11 cellular contexts compared by ENCODE assay signal in genomic region chr19:18364277-18364825, GRCh38. TPM values are rescaled to one million over a fixed set of nuclear protein-coding genes. Genes with fewer than 3 reads are reported as not detected.
DNase-seq lines count a peak whose midpoint lies in the region; ATAC-seq and TF ChIP-seq lines count a peak whose summit lies in the region.
"Not testable (repeated sequence)": the region's sequence is repeated elsewhere in the genome, so short reads cannot be mapped to it uniquely, and the experiment has no call there.
"Had no signal": no experiment of that assay in that cellular context is flagged by ENCODE, and none has a peak within 500 bp of the region (broad histone marks: within the 10 kb centered on the region; RNA-seq: fewer than 3 reads in every experiment).

No MANE protein-coding gene starts in this region.

- peak overlapping the region; percentile 73 for H3K27ac Mint-ChIP-seq in activated naive CD8-positive, alpha-beta T cell treated with anti-CD3 and anti-CD28 coated beads, Interleukin-2, amount 10 ng/mL, durations not matched to agents 7 days and 5 days
- peak overlapping the region; percentile 84 for H3K27ac Mint-ChIP-seq in progenitor cell of endocrine pancreas

- ATAC-seq in activated naive CD8-positive, alpha-beta T cell treated with anti-CD3 and anti-CD28 coated beads, Interleukin-2, amount 10 ng/mL, durations not matched to agents 7 days and 5 days (ENCODE audit: low read depth), result not testable (repeated sequence)
- ATAC-seq in left ventricle myocardium superior, result peak; percentile 7

- H4K20me1 ChIP-seq in BLaER1; OCI-LY3 (ENCODE audit: insufficient read depth, low read length): not testable (repeated sequence)

- peak overlapping the region; percentile 61 for H3K4me2 ChIP-seq in BLaER1
- peak overlapping the region; percentile 58 for H3K4me2 ChIP-seq in OCI-LY3 (ENCODE audit: low read length)

- not testable (repeated sequence) for H3K4me3 ChIP-seq in BLaER1; mesodermal cell (ENCODE audit: extremely low read depth, insufficient read depth, low read length, poor library complexity, severe bottlenecking); thyroid gland (replicated peaks in 1 of 3)
- H3K4me3 ChIP-seq in OCI-LY3 (ENCODE audit: low read length) (peak overlapping the region; percentile 56), duodenal mucosa (ENCODE audit: low read depth in 1 of 2, low read length in 2 of 2) (peak overlapping the region in 1 of 2 donors; percentile 40)

- not testable (repeated sequence) for H3K27me3 ChIP-seq in BLaER1; OCI-LY3 (ENCODE audit: low read depth, low read length); duodenal mucosa (ENCODE audit: control insufficient read depth in 1 of 2, insufficient read depth in 2 of 2, low read length in 2 of 2); thyroid gland

- peaks cover 41% of the 10 kb centered on the region for H3K36me3 Mint-ChIP-seq in activated naive CD8-positive, alpha-beta T cell treated with anti-CD3 and anti-CD28 coated beads, Interleukin-2, amount 10 ng/mL, durations not matched to agents 7 days and 5 days
- peaks cover 26% of the 10 kb centered on the region for H3K36me3 Mint-ChIP-seq in progenitor cell of endocrine pancreas (ENCODE audit: insufficient read depth)

- 82 to 83% methylated on average over 9 to 10 of the region's 11 CpGs for WGBS in mesodermal cell (ENCODE audit: insufficient coverage in 2 of 2), 2 experiments
- 29 to 33% methylated on average over 11 of the region's 11 CpGs for WGBS in thyroid gland, 2 donors

- peaks cover 12% of the 10 kb centered on the region for H3K9me3 ChIP-seq in BLaER1
- H3K9me3 ChIP-seq in OCI-LY3 (ENCODE audit: insufficient read depth, low read length); duodenal mucosa (ENCODE audit: control insufficient read depth in 1 of 2, low read length in 2 of 2); mesodermal cell (ENCODE audit: control insufficient read depth, low read length); thyroid gland: not testable (repeated sequence)

- not testable (repeated sequence) for DNase-seq in activated naive CD8-positive, alpha-beta T cell treated with anti-CD3 and anti-CD28 coated beads, Interleukin-2, amount 10 ng/mL, durations not matched to agents 7 days and 5 days; left ventricle myocardium superior; progenitor cell of endocrine pancreas (ENCODE audit: low spot score, unreplicated experiment)
- DNase-seq in thyroid gland, result peak; percentile 61 to 68

- not testable (repeated sequence) for H3K9me3 Mint-ChIP-seq in activated naive CD8-positive, alpha-beta T cell treated with anti-CD3 and anti-CD28 coated beads, Interleukin-2, amount 10 ng/mL, durations not matched to agents 7 days and 5 days; progenitor cell of endocrine pancreas (ENCODE audit: low read depth)

- peaks cover 17% of the 10 kb centered on the region for H3K4me1 Mint-ChIP-seq in activated naive CD8-positive, alpha-beta T cell treated with anti-CD3 and anti-CD28 coated beads, Interleukin-2, amount 10 ng/mL, durations not matched to agents 7 days and 5 days
- not testable (repeated sequence) for H3K4me1 Mint-ChIP-seq in progenitor cell of endocrine pancreas (ENCODE audit: low read depth)

- H3K4me1 ChIP-seq in BLaER1, result peaks cover 26% of the 10 kb centered on the region
- H3K4me1 ChIP-seq in OCI-LY3 (ENCODE audit: low read length), result peaks cover 25% of the 10 kb centered on the region
- peaks cover 24 to 25% of the 10 kb centered on the region in 2 donors for H3K4me1 ChIP-seq in duodenal mucosa (ENCODE audit: control insufficient read depth in 1 of 2, insufficient read depth in 2 of 2, low read length in 2 of 2)
- H3K4me1 ChIP-seq in mesodermal cell (ENCODE audit: control insufficient read depth, insufficient read depth, low read length, poor library complexity, severe bottlenecking), result peaks cover 31% of the 10 kb centered on the region
- H3K4me1 ChIP-seq in thyroid gland, result peaks cover 11 to 24% of the 10 kb centered on the region in 2 donors

- POLR2A ChIA-PET in activated naive CD8-positive, alpha-beta T cell treated with anti-CD3 and anti-CD28 coated beads, Interleukin-2, amount 10 ng/mL, durations not matched to agents 7 days and 5 days (lab: Charles Lee), result not testable (repeated sequence)

- H3K9ac ChIP-seq in BLaER1 (peak overlapping the region; percentile 48; the same call in 1 of the 2 replicates), OCI-LY3 (ENCODE audit: low read length) (peak overlapping the region; percentile 56), duodenal mucosa (ENCODE audit: low read depth in 1 of 2, low read length in 2 of 2) (peak overlapping the region; percentile 38 to 47)

- not testable (repeated sequence) for H3K27me3 Mint-ChIP-seq in activated naive CD8-positive, alpha-beta T cell treated with anti-CD3 and anti-CD28 coated beads, Interleukin-2, amount 10 ng/mL, durations not matched to agents 7 days and 5 days; progenitor cell of endocrine pancreas

- H2AFZ ChIP-seq in OCI-LY3 (ENCODE audit: low read depth, low read length), result peak overlapping the region; percentile 27

- TF ChIP-seq POLR2A in thyroid gland (IDR thresholded peaks at IDR 0.05), result not testable (repeated sequence)

- not testable (repeated sequence) for H3K4me3 Mint-ChIP-seq in activated naive CD8-positive, alpha-beta T cell treated with anti-CD3 and anti-CD28 coated beads, Interleukin-2, amount 10 ng/mL, durations not matched to agents 7 days and 5 days; progenitor cell of endocrine pancreas (ENCODE audit: low read depth)

- peaks cover 36% of the 10 kb centered on the region; the same call in 1 of the 2 replicates for H3K36me3 ChIP-seq in BLaER1
- not testable (repeated sequence) for H3K36me3 ChIP-seq in OCI-LY3 (replicated peaks; ENCODE audit: low read depth, low read length); mesodermal cell (ENCODE audit: control insufficient read depth, insufficient read depth, low read length); thyroid gland
- peaks cover 0 to 33% of the 10 kb centered on the region in 2 donors for H3K36me3 ChIP-seq in duodenal mucosa (ENCODE audit: control insufficient read depth in 1 of 2, insufficient read depth in 2 of 2, low read length in 2 of 2)

- intact Hi-C loops in left ventricle myocardium superior (cut with micrococcal nuclease); thyroid gland (cut with DNase I): not testable (repeated sequence)

- H3K27ac ChIP-seq in BLaER1 (peak overlapping the region; percentile 71), OCI-LY3 (ENCODE audit: low read length) (peak overlapping the region; percentile 46), duodenal mucosa (ENCODE audit: low read depth, low read length) (peak overlapping the region; percentile 47), mesodermal cell (ENCODE audit: low read depth, low read length, severe bottlenecking) (peak overlapping the region; percentile 94), thyroid gland (peak overlapping the region; percentile 89 to 97 (median 95))

- TF ChIP-seq CTCF in OCI-LY3 (IDR thresholded peaks at IDR 0.05; ENCODE audit: low read depth, low read length); progenitor cell of endocrine pancreas (IDR thresholded peaks at IDR 0.05; ENCODE audit: unreplicated experiment); thyroid gland (IDR thresholded peaks at IDR 0.05): not testable (repeated sequence)

- not testable (repeated sequence) for H3K79me2 ChIP-seq in OCI-LY3 (ENCODE audit: low read length)

RNA-seq across cellular contexts. Expression of gene GDF15, which starts 21.6 kb away (rescaled TPM):
- under 1 TPM; 0.34 to 0.75 TPM for total RNA-seq in activated naive CD8-positive, alpha-beta T cell treated with anti-CD3 and anti-CD28 coated beads, Interleukin-2, amount 10 ng/mL, durations not matched to agents 7 days and 5 days
- 0.27 TPM for total RNA-seq in left ventricle myocardium superior
- 38.5 TPM for polyA plus RNA-seq in mesodermal cell (2013, experiment 1 of 2)
- 29.4 TPM for polyA plus RNA-seq in mesodermal cell (2013, experiment 2 of 2)
- 10.5 and 14.4 TPM in 2 replicates for total RNA-seq in progenitor cell of endocrine pancreas
- total RNA-seq in thyroid gland, result 1 to 10 TPM in 3 of 4 donors, not detected in 1; 3.7 to 9.9 (median 5.1) TPM
- total RNA-seq: activated CD4-positive, alpha-beta memory T cell treated with anti-CD3 and anti-CD28 coated beads, Interleukin-2, amount 10 ng/mL, durations not matched to agents 7 days and 5 days; OCI-LY7 had no signal

RNA-seq across cellular contexts. Expression of gene PGPEP1, which starts 24.0 kb away (rescaled TPM):
- 10 to 100 TPM; 41.3 to 45.7 TPM for total RNA-seq in activated naive CD8-positive, alpha-beta T cell treated with anti-CD3 and anti-CD28 coated beads, Interleukin-2, amount 10 ng/mL, durations not matched to agents 7 days and 5 days
- total RNA-seq in left ventricle myocardium superior, result 41.2 TPM
- 12.9 TPM for polyA plus RNA-seq in mesodermal cell (2013, experiment 1 of 2)
- 9.9 TPM for polyA plus RNA-seq in mesodermal cell (2013, experiment 2 of 2)
- 43.5 and 51.3 TPM in 2 replicates for total RNA-seq in progenitor cell of endocrine pancreas
- 10 to 100 TPM; 23.5 to 44.0 (median 27.9) TPM for total RNA-seq in thyroid gland

RNA-seq across cellular contexts. Expression of gene LRRC25, which starts 33.1 kb away (rescaled TPM):
- total RNA-seq in activated naive CD8-positive, alpha-beta T cell treated with anti-CD3 and anti-CD28 coated beads, Interleukin-2, amount 10 ng/mL, durations not matched to agents 7 days and 5 days, result 1 to 10 TPM; 1.2 to 1.6 TPM
- total RNA-seq in left ventricle myocardium superior, result 2.9 TPM
- not detected for polyA plus RNA-seq in mesodermal cell (2013, experiment 1 of 2)
- polyA plus RNA-seq in mesodermal cell (2013, experiment 2 of 2), result not detected
- not detected in 2 replicates for total RNA-seq in progenitor cell of endocrine pancreas
- 1 to 10 TPM; 1.1 to 7.1 (median 2.2) TPM for total RNA-seq in thyroid gland
- total RNA-seq: activated CD4-positive, alpha-beta memory T cell treated with anti-CD3 and anti-CD28 coated beads, Interleukin-2, amount 10 ng/mL, durations not matched to agents 7 days and 5 days; lung microvascular endothelial cell had no signal

RNA-seq across cellular contexts. Expression of gene LSM4, which starts 41.5 kb away (rescaled TPM):
- 100 to 1,000 TPM; 151 to 157 TPM for total RNA-seq in activated naive CD8-positive, alpha-beta T cell treated with anti-CD3 and anti-CD28 coated beads, Interleukin-2, amount 10 ng/mL, durations not matched to agents 7 days and 5 days
- 98.0 TPM for total RNA-seq in left ventricle myocardium superior
- 196 TPM for polyA plus RNA-seq in mesodermal cell (2013, experiment 1 of 2)
- polyA plus RNA-seq in mesodermal cell (2013, experiment 2 of 2), result 181 TPM
- 150 and 154 TPM in 2 replicates for total RNA-seq in progenitor cell of endocrine pancreas
- 100 to 1,000 TPM in 2 of 4 donors, 10 to 100 TPM in 2; 55.2 to 203 (median 140) TPM for total RNA-seq in thyroid gland

RNA-seq across cellular contexts. Expression of gene SSBP4, which starts 54.8 kb away (rescaled TPM):
- 100 to 1,000 TPM; 152 to 158 TPM for total RNA-seq in activated naive CD8-positive, alpha-beta T cell treated with anti-CD3 and anti-CD28 coated beads, Interleukin-2, amount 10 ng/mL, durations not matched to agents 7 days and 5 days
- total RNA-seq in left ventricle myocardium superior, result 36.4 TPM
- polyA plus RNA-seq in mesodermal cell (2013, experiment 1 of 2), result 89.4 TPM
- 70.1 TPM for polyA plus RNA-seq in mesodermal cell (2013, experiment 2 of 2)
- total RNA-seq in progenitor cell of endocrine pancreas, result 57.7 and 61.8 TPM in 2 replicates
- total RNA-seq in thyroid gland, result 10 to 100 TPM; 40.5 to 75.6 (median 56.1) TPM
